In the genomic region with DNA sequence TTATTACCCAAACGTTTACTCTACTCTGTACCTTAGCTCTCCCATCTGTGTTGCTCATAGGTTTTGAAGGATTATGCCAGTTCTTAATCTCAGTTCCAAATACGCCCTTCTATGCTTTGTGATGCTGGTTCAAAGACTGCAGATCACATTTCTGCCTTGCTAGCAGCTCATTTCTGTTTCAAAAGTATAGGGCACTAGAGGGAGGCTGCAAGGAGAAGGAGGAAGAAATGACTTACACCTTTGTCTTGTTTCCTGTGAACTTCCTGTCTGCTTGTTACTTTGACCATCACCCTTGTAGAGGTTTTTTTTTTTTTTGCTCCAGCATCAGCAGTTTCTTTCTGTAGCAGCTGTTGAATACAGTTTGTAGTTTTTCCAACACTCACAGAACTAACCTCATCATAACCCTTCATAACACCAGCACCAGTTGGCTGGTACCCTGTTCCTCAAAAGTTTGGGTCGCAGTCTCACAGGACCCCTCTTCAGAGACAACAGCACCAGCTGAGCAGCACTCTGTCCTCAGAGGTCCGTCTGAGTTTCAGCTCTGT, we compare ENCODE assay signal across 8 cellular contexts. TPM values are rescaled to one million over a fixed set of nuclear protein-coding genes. Genes with fewer than 3 reads are reported as not detected.
DNase-seq lines count a peak whose midpoint lies in the region; ATAC-seq and TF ChIP-seq lines count a peak whose summit lies in the region.

No MANE protein-coding gene starts in this region.

- H3K4me1 ChIP-seq in SK-N-SH (ENCODE audit: control insufficient read depth in 1 of 2, insufficient read depth in 2 of 2, low read depth in 1 of 2, low read length in 1 of 2) (peaks cover 0 to 22% of the 10 kb centered on the region in 2 experiments; a peak in 3 of 4 replicates), Panc1 (ENCODE audit: control insufficient read depth, insufficient read depth, low read length) (peaks cover 21% of the 10 kb centered on the region), mucosa of descending colon (ENCODE audit: low read depth) (peaks cover 16% of the 10 kb centered on the region), testis (no peaks in the 10 kb centered on the region)

- DNase-seq in SK-N-SH (no peak), Panc1 (ENCODE audit: low read depth, low spot score) (no peak), mucosa of descending colon (no peak), NCI-H345 treated with DMSO at 0.1 percent for 48 hours (lab: John Stamatoyannopoulos, UW; ENCODE audit: unreplicated experiment) (no peak), testis (no peak)
- DNase-seq in activated CD4-positive, alpha-beta T cell treated with anti-CD3 and anti-CD28 coated beads, Interleukin-2, amount 50 U/mL, for 1 hour, result no peak

- 0 out of 2 replicates have a peak overlapping the region, but pooled peaks have one; percentile 9 for H3K9ac ChIP-seq in SK-N-SH

- BruUV-seq in Panc1 (replicated peaks; lab: Mats Ljungman, UMichigan), result TSS peak; percentile 7

- H3K27me3 ChIP-seq in SK-N-SH (ENCODE audit: insufficient read depth), result no peaks in the 10 kb centered on the region
- H3K27me3 ChIP-seq in Panc1 (ENCODE audit: control insufficient read depth, insufficient read depth, low read length), result no peaks in the 10 kb centered on the region
- H3K27me3 ChIP-seq in testis, result no peaks in the 10 kb centered on the region

- H3K4me2 ChIP-seq in SK-N-SH, result peak overlapping the region; percentile 38; the same call in 1 of the 2 replicates

- H4K20me1 ChIP-seq in SK-N-SH (ENCODE audit: insufficient read depth), result peaks cover 31% of the 10 kb centered on the region

- ATAC-seq in SK-N-SH treated with all-trans-retinoic acid at 6 μM for 48 hours, result no peak; the same call in 2 of the 3 replicates
- peak; percentile 82 for ATAC-seq in HG02840 (IDR thresholded peaks at IDR 0.05; ENCODE audit: low FRiP score, unreplicated experiment)
- ATAC-seq in Panc1, result peak; percentile 58; the same call in 1 of the 2 replicates
- ATAC-seq in mucosa of descending colon, result peak; percentile 80

- no peaks in the 10 kb centered on the region for H3K9me2 ChIP-seq in SK-N-SH

- 82% methylated on average over 4 of the region's 4 CpGs for WGBS in SK-N-SH (ENCODE audit: low lambda C conversion rate)
- WGBS in testis, 2 donors, result 34 to 44% methylated on average over 4 of the region's 4 CpGs

- POLR2A ChIA-PET in SK-N-SH (lab: Yijun Ruan, JAX) (no interaction called here), Panc1 (lab: Charles Lee) (interaction anchor here (0.6 to 0.7 kb wide), 2 partner anchors 138 to 140 kb away, joined by 3 to 4 read pairs; no protein-coding TSS in a partner anchor)

- TF ChIP-seq CTCF in SK-N-SH (IDR thresholded peaks at IDR 0.05) (no peak), Panc1 (IDR thresholded peaks at IDR 0.05) (no peak), mucosa of descending colon (IDR thresholded peaks at IDR 0.05) (no peak), testis (IDR thresholded peaks at IDR 0.05) (no peak)

- TF ChIP-seq RAD21 in SK-N-SH (IDR thresholded peaks at IDR 0.05; ENCODE audit: low read length), result no peak

- H3K36me3 ChIP-seq in SK-N-SH (replicated peaks in 1 of 2; ENCODE audit: control insufficient read depth in 1 of 2, insufficient read depth in 2 of 2, low read length in 1 of 2) (peaks cover 0 to 3% of the 10 kb centered on the region in 2 experiments), Panc1 (ENCODE audit: control insufficient read depth, insufficient read depth, low read length) (no peaks in the 10 kb centered on the region), mucosa of descending colon (ENCODE audit: low read depth) (no peaks in the 10 kb centered on the region), testis (ENCODE audit: low read depth, missing control alignments) (no peaks in the 10 kb centered on the region)

- H3K9me3 ChIP-seq in SK-N-SH, result no peaks in the 10 kb centered on the region
- H3K9me3 ChIP-seq in Panc1 (ENCODE audit: control insufficient read depth, insufficient read depth, low read depth, low read length), result no peaks in the 10 kb centered on the region
- no peaks in the 10 kb centered on the region for H3K9me3 ChIP-seq in mucosa of descending colon
- no peaks in the 10 kb centered on the region for H3K9me3 ChIP-seq in testis

- H2AFZ ChIP-seq in SK-N-SH (ENCODE audit: low read depth), result no peak overlapping the region

- H3K4me3 ChIP-seq in SK-N-SH (ENCODE audit: low read depth in 2 of 2, low read length in 1 of 2) (no peak overlapping the region), Panc1 (ENCODE audit: low read depth in 2 of 2, low read length in 2 of 2) (no peak overlapping the region), mucosa of descending colon (no peak overlapping the region), testis (no peak overlapping the region)

- in situ Hi-C loops in Panc1 (cut with HindIII; ENCODE audit: low pct_unique_long_range_greater_than_20kb, low sequenced_read_pairs), result no loop called here

- H3K27ac ChIP-seq in SK-N-SH (ENCODE audit: low read depth in 2 of 2, low read length in 1 of 2) (peak overlapping the region in 1 of 2 experiments; percentile 7; a peak in 1 of 4 replicates), Panc1 (ENCODE audit: low read length) (no peak overlapping the region), testis (no peak overlapping the region)

- TF ChIP-seq POLR2A in testis (IDR thresholded peaks at IDR 0.05), result no peak

- CTCF ChIA-PET in SK-N-SH (lab: Yijun Ruan, JAX), result interaction anchor here (0.6 to 1.9 kb wide), 7 partner anchors 13 to 141 kb away, joined by 3 to 6 read pairs (median 3); no protein-coding TSS in a partner anchor
- CTCF ChIA-PET in Panc1 (lab: Charles Lee), result interaction anchor here (0.7 to 0.8 kb wide), 2 partner anchors 45 to 140 kb away, joined by 4 to 8 read pairs; no protein-coding TSS in a partner anchor

- no peaks in the 10 kb centered on the region for H3F3A ChIP-seq in SK-N-SH (replicated peaks; ENCODE audit: insufficient read depth)

- TF ChIP-seq EP300 in SK-N-SH (IDR thresholded peaks at IDR 0.05; ENCODE audit: borderline replicate concordance in 1 of 2, low read depth in 1 of 2, low read length in 1 of 2), result no peak

- H3K79me2 ChIP-seq in SK-N-SH (ENCODE audit: insufficient read depth), result peaks cover 99% of the 10 kb centered on the region

- intact Hi-C loops in Panc1 (cut with micrococcal nuclease; ENCODE audit: unreplicated experiment), result no loop called here
- intact Hi-C loops in mucosa of descending colon (cut with DNase I, micrococcal nuclease), result no loop called here
- intact Hi-C loops in testis (cut with DNase I; ENCODE audit: low total_unique reads), result no loop called here

TF ChIP-seq in SK-N-SH, 30 proteins besides CTCF, POLR2A, EP300 and RAD21:
- no peak for TF ChIP-seq GABPA (IDR thresholded peaks at IDR 0.05; ENCODE audit: low read depth)
- no peak for TF ChIP-seq ELF1 (IDR thresholded peaks at IDR 0.05)
- no peak for TF ChIP-seq NRF1 (IDR thresholded peaks at IDR 0.05; ENCODE audit: low read depth, low read length)
- TF ChIP-seq TEAD4 (IDR thresholded peaks at IDR 0.05; ENCODE audit: borderline replicate concordance, insufficient read depth), result no peak
- no peak for TF ChIP-seq MEF2A (IDR thresholded peaks at IDR 0.05; ENCODE audit: borderline replicate concordance, low read depth)
- no peak for TF ChIP-seq RCOR1 (IDR thresholded peaks at IDR 0.05; ENCODE audit: low read length)
- TF ChIP-seq FOXJ3 (CRISPR knock-in tag; IDR thresholded peaks at IDR 0.05), result no peak
- no peak for TF ChIP-seq YY1 (IDR thresholded peaks at IDR 0.05; ENCODE audit: low read depth)
- no peak for TF ChIP-seq FOXM1 (IDR thresholded peaks at IDR 0.05; ENCODE audit: low read depth)

TF ChIP-seq in SK-N-SH treated with all-trans-retinoic acid at 6 μM for 48 hours, 23 proteins besides CTCF, POLR2A, EP300 and RAD21:
- TF ChIP-seq OSR1 (CRISPR knock-in tag; IDR thresholded peaks at IDR 0.05) (no peak), GLIS3 (CRISPR knock-in tag; IDR thresholded peaks at IDR 0.05) (no peak), PPARA (CRISPR knock-in tag; IDR thresholded peaks at IDR 0.05; ENCODE audit: borderline replicate concordance) (no peak)
- TF ChIP-seq, protein P1, sequence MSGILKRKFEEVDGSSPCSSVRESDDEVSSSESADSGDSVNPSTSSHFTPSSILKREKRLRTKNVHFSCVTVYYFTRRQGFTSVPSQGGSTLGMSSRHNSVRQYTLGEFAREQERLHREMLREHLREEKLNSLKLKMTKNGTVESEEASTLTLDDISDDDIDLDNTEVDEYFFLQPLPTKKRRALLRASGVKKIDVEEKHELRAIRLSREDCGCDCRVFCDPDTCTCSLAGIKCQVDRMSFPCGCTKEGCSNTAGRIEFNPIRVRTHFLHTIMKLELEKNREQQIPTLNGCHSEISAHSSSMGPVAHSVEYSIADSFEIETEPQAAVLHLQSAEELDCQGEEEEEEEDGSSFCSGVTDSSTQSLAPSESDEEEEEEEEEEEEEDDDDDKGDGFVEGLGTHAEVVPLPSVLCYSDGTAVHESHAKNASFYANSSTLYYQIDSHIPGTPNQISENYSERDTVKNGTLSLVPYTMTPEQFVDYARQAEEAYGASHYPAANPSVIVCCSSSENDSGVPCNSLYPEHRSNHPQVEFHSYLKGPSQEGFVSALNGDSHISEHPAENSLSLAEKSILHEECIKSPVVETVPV (CRISPR knock-in tag; IDR thresholded peaks at IDR 0.05), result no peak

RNA-seq across cellular contexts. Expression of gene SLK, which starts 16.5 kb away (rescaled TPM):
- 3.4 and 4.0 TPM in 2 replicates for polyA plus RNA-seq in SK-N-SH (2012; rRNA removed)
- 5.2 and 7.9 TPM in 2 replicates for polyA plus RNA-seq in SK-N-SH (2012; cell fraction: cytosol; rRNA removed)
- 2.0 and 4.9 TPM in 2 replicates for polyA plus RNA-seq in SK-N-SH (2012; cell fraction: nucleus; rRNA removed)
- total RNA-seq in Panc1 (2021; ENCODE audit: unreplicated experiment), result 40.8 TPM
- 22.0 TPM for polyA plus RNA-seq in Panc1 (2012; ENCODE audit: insufficient read length)
- total RNA-seq in mucosa of descending colon, result 10 to 100 TPM; 45.7 to 75.8 (median 46.7) TPM
- total RNA-seq in testis, result 10 to 100 TPM; 57.7 to 59.4 TPM
- 10.7 TPM for polyA plus RNA-seq in testis (ENCODE audit: insufficient read depth, low read depth, low replicate concordance)
